In genomic region chr15:45179221-45179985, GRCh38 we compare ENCODE assay signal across 8 cellular contexts. TPM values are rescaled to one million over a fixed set of nuclear protein-coding genes. Genes with fewer than 3 reads are reported as not detected.
A peak's percentile ranks its signal among the peaks of the same experiment; 100 is the strongest.
DNase-seq lines count a peak whose midpoint lies in the region; ATAC-seq, FAIRE-seq and TF ChIP-seq lines count a peak whose summit lies in the region.

No MANE protein-coding gene starts in this region.

- peak; percentile 59 for ATAC-seq in activated CD8-positive, alpha-beta T cell treated with anti-CD3 and anti-CD28 coated beads for 36 hours
- ATAC-seq in HG03469 (IDR thresholded peaks at IDR 0.05; ENCODE audit: unreplicated experiment) (no peak), HG03460 (IDR thresholded peaks at IDR 0.05; ENCODE audit: unreplicated experiment) (no peak)

- intact Hi-C loops in activated CD8-positive, alpha-beta T cell treated with anti-CD3 and anti-CD28 coated beads for 36 hours (cut with micrococcal nuclease) = no loop called here

- peaks cover 4% of the 10 kb centered on the region for H3K36me3 Mint-ChIP-seq in activated CD8-positive, alpha-beta T cell treated with anti-CD3 and anti-CD28 coated beads for 36 hours (ENCODE audit: low read depth)

- peak; percentile 65 for TF ChIP-seq CTCF in activated CD8-positive, alpha-beta T cell treated with anti-CD3 and anti-CD28 coated beads for 36 hours (IDR thresholded peaks at IDR 0.05)
- TF ChIP-seq CTCF in foreskin fibroblast (IDR thresholded peaks at IDR 0.05; ENCODE audit: low read depth, low read length) = peak; percentile 37

- DNase-seq in CD1c-positive myeloid dendritic cell (ENCODE audit: extremely low spot score) = peak; percentile 56
- DNase-seq in HTR-8/SVneo (ENCODE audit: insufficient read length, low spot score) = no peak
- DNase-seq in activated CD8-positive, alpha-beta T cell treated with anti-CD3 and anti-CD28 coated beads for 36 hours = peak; percentile 59
- DNase-seq in foreskin fibroblast = peak in 1 of 2 donors; percentile 38
- DNase-seq in stimulated activated CD4-positive, alpha-beta T cell treated with anti-CD3 and anti-CD28 coated beads, Interleukin-4, amount 100 ng/mL, for 1 hour = peak; percentile 62
- no peak for DNase-seq in KG1 (lab: John Stamatoyannopoulos, UW)

- no peak overlapping the region for H3K4me3 Mint-ChIP-seq in activated CD8-positive, alpha-beta T cell treated with anti-CD3 and anti-CD28 coated beads for 36 hours

- CTCF ChIA-PET in activated CD8-positive, alpha-beta T cell treated with anti-CD3 and anti-CD28 coated beads for 36 hours (lab: Charles Lee) = interaction anchor here (0.8 to 13.1 kb wide), 4 partner anchors 8 to 21 kb away, joined by 3 to 131 read pairs (median 5); partner anchors contain the start of gene SHF

- peaks cover 19% of the 10 kb centered on the region for H3K4me1 Mint-ChIP-seq in activated CD8-positive, alpha-beta T cell treated with anti-CD3 and anti-CD28 coated beads for 36 hours (ENCODE audit: low read depth)

- H3K27ac Mint-ChIP-seq in activated CD8-positive, alpha-beta T cell treated with anti-CD3 and anti-CD28 coated beads for 36 hours = no peak overlapping the region

- FAIRE-seq in HTR-8/SVneo (lab: Jason Lieb, UNC) = peak; percentile 42

- H3K4me3 ChIP-seq in foreskin fibroblast (ENCODE audit: low read depth in 1 of 2, low read length in 2 of 2) = no peak overlapping the region

- POLR2A ChIA-PET in activated CD8-positive, alpha-beta T cell treated with anti-CD3 and anti-CD28 coated beads for 36 hours (lab: Charles Lee) = interaction anchor here (0.6 to 5.3 kb wide), 6 partner anchors 8 to 21 kb away, joined by 3 to 33 read pairs (median 4); partner anchors contain the start of gene SHF

- no peaks in the 10 kb centered on the region for H3K27me3 Mint-ChIP-seq in activated CD8-positive, alpha-beta T cell treated with anti-CD3 and anti-CD28 coated beads for 36 hours

- no peaks in the 10 kb centered on the region for H3K9me3 Mint-ChIP-seq in activated CD8-positive, alpha-beta T cell treated with anti-CD3 and anti-CD28 coated beads for 36 hours

RNA-seq across cellular contexts. Expression of gene SHF, which starts 8.4 kb away (rescaled TPM):
- total RNA-seq in activated CD8-positive, alpha-beta T cell treated with anti-CD3 and anti-CD28 coated beads for 36 hours = 10 to 100 TPM; 19.8 to 23.5 TPM

RNA-seq across cellular contexts. Expression of gene DUOX1, which starts 49.6 kb away (rescaled TPM):
- not detected for total RNA-seq in activated CD8-positive, alpha-beta T cell treated with anti-CD3 and anti-CD28 coated beads for 36 hours

RNA-seq across cellular contexts. Expression of gene DUOXA1, which starts 49.7 kb away (rescaled TPM):
- not detected for total RNA-seq in activated CD8-positive, alpha-beta T cell treated with anti-CD3 and anti-CD28 coated beads for 36 hours

Comparison
In these comparisons a context has a peak if more than half of its experiments do, and no peak if none do; other contexts are left out.
1. DNase-seq: peak in CD1c-positive myeloid dendritic cell (single experiment), activated CD8-positive, alpha-beta T cell treated with anti-CD3 and anti-CD28 coated beads for 36 hours (single experiment) and stimulated activated CD4-positive, alpha-beta T cell treated with anti-CD3 and anti-CD28 coated beads, Interleukin-4, amount 100 ng/mL, for 1 hour (single experiment); none in HTR-8/SVneo (single experiment) and KG1 (single experiment).